15 cellular contexts compared by ENCODE assay signal in the genomic region with DNA sequence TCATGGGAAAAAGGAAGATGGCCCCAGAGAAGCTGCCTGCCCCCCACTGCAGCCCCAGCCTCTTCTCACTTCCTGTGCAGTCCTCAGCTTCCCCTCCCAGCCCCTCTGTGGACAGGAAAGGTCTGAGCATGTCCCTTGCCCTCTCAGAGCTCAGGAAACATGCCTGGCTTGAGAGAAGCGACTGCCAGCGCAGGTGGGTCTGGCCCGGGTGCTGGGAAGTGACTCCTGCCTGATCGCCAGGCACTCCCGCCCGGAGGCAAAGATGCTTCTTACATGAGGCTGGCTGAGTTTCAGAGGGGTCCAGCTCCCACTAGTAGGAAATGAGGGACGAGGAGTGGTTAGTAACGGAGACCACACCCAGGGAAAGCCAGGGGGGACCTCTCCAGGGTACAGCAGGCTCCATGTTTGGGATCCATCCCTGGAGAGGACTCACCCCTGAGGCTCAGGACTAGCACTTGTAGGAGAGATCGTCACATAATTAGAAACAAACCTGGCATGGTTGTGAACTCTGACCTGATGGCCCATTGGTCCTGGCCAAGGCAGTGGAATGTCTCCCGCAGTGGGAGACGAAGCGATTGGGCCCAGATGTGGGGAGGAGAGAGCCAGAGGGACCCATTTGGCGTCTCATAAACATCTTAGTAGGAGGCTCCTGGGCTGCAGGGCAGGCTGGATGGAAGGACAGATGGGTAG. TPM values are rescaled to one million over a fixed set of nuclear protein-coding genes. Genes with fewer than 3 reads are reported as not detected.
DNase-seq lines count a peak whose midpoint lies in the region; ATAC-seq and TF ChIP-seq lines count a peak whose summit lies in the region.
"Had no signal": no experiment of that assay in that cellular context is flagged by ENCODE, and none has a peak within 500 bp of the region (broad histone marks: within the 10 kb centered on the region; RNA-seq: fewer than 3 reads in every experiment).

No MANE protein-coding gene starts in this region.

- no peak for ATAC-seq in HG02973 (IDR thresholded peaks at IDR 0.05; ENCODE audit: unreplicated experiment)

- H2BK20ac ChIP-seq in H9 (ENCODE audit: low read depth, low read length, poor library complexity, severe bottlenecking): no peak overlapping the region

- no peak overlapping the region for H3K4me3 Mint-ChIP-seq in H9
- H3K4me3 Mint-ChIP-seq: T-cell had no signal

- H3K9ac ChIP-seq in H9 (ENCODE audit: extremely low read depth, insufficient read length, low read length) (no peak overlapping the region), mammary epithelial cell (ENCODE audit: insufficient read depth, low read length) (no peak overlapping the region), skeletal muscle tissue (ENCODE audit: low read depth in 1 of 3, low read length in 3 of 3) (peak overlapping the region in 1 of 3 donors; percentile 57)
- H3K9ac ChIP-seq: GM23248, KMS-11 had no signal

- H2AFZ ChIP-seq in H9 (ENCODE audit: low read length) (no peak overlapping the region), mammary epithelial cell (ENCODE audit: low read depth, low read length) (peak overlapping the region; percentile 70)
- H2AFZ ChIP-seq: GM23248 had no signal

- H2AK5ac ChIP-seq in H9 (ENCODE audit: insufficient read length, low read length): no peak overlapping the region

- intact Hi-C loops in mammary epithelial cell (cut with micrococcal nuclease): no loop called here

- no peak overlapping the region for H4K8ac ChIP-seq in H9 (replicated peaks; ENCODE audit: insufficient read length, low read depth, low read length)

- CTCF ChIA-PET in mammary epithelial cell (lab: Charles Lee; ENCODE audit: low non-redundant PET): no interaction called here

- dilution Hi-C loops in mammary epithelial cell (cut with HindIII; ENCODE audit: low sequenced_read_pairs): no loop called here

- H2BK5ac ChIP-seq in H9 (ENCODE audit: insufficient read length, low read length): no peak overlapping the region

- no peak overlapping the region for H4K5ac ChIP-seq in H9 (ENCODE audit: insufficient read length, low read depth, low read length)

- no peak overlapping the region for H4K91ac ChIP-seq in H9 (ENCODE audit: insufficient read length, low read depth, low read length)

- H3K9me3 ChIP-seq in H9 (ENCODE audit: control insufficient read depth, low read depth, low read length) (no peaks in the 10 kb centered on the region), mammary epithelial cell (replicated peaks; ENCODE audit: insufficient read depth, low read length) (no peaks in the 10 kb centered on the region), skeletal muscle tissue (ENCODE audit: control insufficient read depth in 3 of 3, low read length in 3 of 3) (no peaks in the 10 kb centered on the region)

- DNase-seq in H9 (no peak), mammary epithelial cell (no peak), COR-L47 (lab: John Stamatoyannopoulos, UW) (no peak), NCI-H1417 (lab: John Stamatoyannopoulos, UW) (no peak), iPS-NIHi11 (ENCODE audit: low spot score) (no peak)
- DNase-seq: activated CD4-positive, alpha-beta T cell treated with anti-CD3 and anti-CD28 coated beads, Interleukin-2, amount 50 U/mL, for 1 hour; GM23248; NCI-H526; SHP77; T-cell had no signal

- no peaks in the 10 kb centered on the region for H3K27me3 ChIP-seq in H9 (ENCODE audit: insufficient read depth, low read length)
- no peaks in the 10 kb centered on the region for H3K27me3 ChIP-seq in mammary epithelial cell (ENCODE audit: insufficient read depth, low read length)
- no peaks in the 10 kb centered on the region for H3K27me3 ChIP-seq in layer of hippocampus (ENCODE audit: control insufficient read depth, insufficient read depth, low read length)
- H3K27me3 ChIP-seq in skeletal muscle tissue (ENCODE audit: control insufficient read depth in 3 of 3, insufficient read depth in 3 of 3, low read length in 3 of 3): no peaks in the 10 kb centered on the region

- no peak overlapping the region for H3K23ac ChIP-seq in H9 (ENCODE audit: insufficient read length, low read depth, low read length)

- no TSS peak for BruUV-seq in mammary epithelial cell (replicated peaks; lab: Mats Ljungman, UMichigan)

- in situ Hi-C loops in mammary epithelial cell (cut with MboI; ENCODE audit: low sequenced_read_pairs in 2 of 2): no loop called here

- peak overlapping the region in 2 of 3 experiments; percentile 35 to 52; a peak in 3 of 7 replicates for H3K27ac Mint-ChIP-seq in H9
- H3K27ac Mint-ChIP-seq: T-cell had no signal

- H2BK120ac ChIP-seq in H9 (ENCODE audit: low read depth, low read length, poor library complexity, severe bottlenecking): no peak overlapping the region

- H3K4me3 ChIP-seq in mammary epithelial cell (replicated peaks in 1 of 3; ENCODE audit: insufficient read depth in 1 of 3, low read depth in 2 of 3, low read length in 3 of 3) (no peak overlapping the region), skeletal muscle tissue (ENCODE audit: low read length in 3 of 3) (no peak overlapping the region)
- H3K4me3 ChIP-seq: GM23248 had no signal

- H3K27ac ChIP-seq in H9 (ENCODE audit: insufficient read length, low read depth, low read length): no peak overlapping the region
- H3K27ac ChIP-seq in mammary epithelial cell (ENCODE audit: insufficient read depth, low read depth, low read length): no peak overlapping the region
- peak overlapping the region; percentile 38 for H3K27ac ChIP-seq in layer of hippocampus (ENCODE audit: low read depth, low read length)
- peak overlapping the region; percentile 61 for H3K27ac ChIP-seq in skeletal muscle tissue (ENCODE audit: low read depth, low read length)
- H3K27ac ChIP-seq: GM23248, KMS-11 had no signal

- no peak for TF ChIP-seq CTCF in H9 (conservative IDR thresholded peaks at IDR 0.05)
- TF ChIP-seq CTCF in mammary epithelial cell (conservative IDR thresholded peaks at IDR 0.05 in 1 of 2, IDR thresholded peaks at IDR 0.05 in 1 of 2; ENCODE audit: extremely low read depth in 1 of 2, insufficient read depth in 1 of 2, low read depth in 1 of 2, low read length in 2 of 2): no peak

- H3K9me3 Mint-ChIP-seq in H9: no peaks in the 10 kb centered on the region
- H3K9me3 Mint-ChIP-seq: T-cell had no signal

- no peak overlapping the region for H3K4me2 ChIP-seq in H9 (ENCODE audit: insufficient read depth, insufficient read length, low read length)
- H3K4me2 ChIP-seq in mammary epithelial cell (ENCODE audit: insufficient read depth, low read depth, low read length): no peak overlapping the region
- H3K4me2 ChIP-seq: KMS-11 had no signal

- H4K20me1 ChIP-seq in H9 (ENCODE audit: control insufficient read depth, insufficient read depth, insufficient read length) (no peaks in the 10 kb centered on the region), mammary epithelial cell (ENCODE audit: insufficient read depth, low read length) (no peaks in the 10 kb centered on the region)

- H3K79me1 ChIP-seq in H9 (ENCODE audit: insufficient read depth, low read depth, low read length, poor library complexity, severe bottlenecking): no peaks in the 10 kb centered on the region

- no peaks in the 10 kb centered on the region for H3K79me2 ChIP-seq in H9 (ENCODE audit: insufficient read depth, low read length)
- no peaks in the 10 kb centered on the region for H3K79me2 ChIP-seq in mammary epithelial cell (ENCODE audit: insufficient read depth, low read length)

- H3K18ac ChIP-seq in H9 (ENCODE audit: insufficient read length, low read depth, low read length): no peak overlapping the region

- no peaks in the 10 kb centered on the region for H3K23me2 ChIP-seq in H9 (ENCODE audit: insufficient read length, low read depth, low read length, poor library complexity, severe bottlenecking)

- no peaks in the 10 kb centered on the region; the same call in 1 of the 2 replicates for H3K4me1 ChIP-seq in H9 (ENCODE audit: insufficient read depth, low read length)
- peaks cover 13% of the 10 kb centered on the region for H3K4me1 ChIP-seq in mammary epithelial cell (ENCODE audit: insufficient read depth, low read length)
- peaks cover 28 to 39% (median 29%) of the 10 kb centered on the region in 3 donors for H3K4me1 ChIP-seq in skeletal muscle tissue (ENCODE audit: control insufficient read depth in 3 of 3, insufficient read depth in 3 of 3, low read length in 3 of 3)

- no peaks in the 10 kb centered on the region for H3K36me3 Mint-ChIP-seq in H9 (ENCODE audit: insufficient read depth in 1 of 3, low read depth in 3 of 3)
- H3K36me3 Mint-ChIP-seq: T-cell had no signal

- no peaks in the 10 kb centered on the region for H3K36me3 ChIP-seq in mammary epithelial cell (ENCODE audit: insufficient read depth, low read length)
- peaks cover 0 to 14% (median 5%) of the 10 kb centered on the region in 3 donors for H3K36me3 ChIP-seq in skeletal muscle tissue (ENCODE audit: control insufficient read depth in 3 of 3, insufficient read depth in 3 of 3, low read length in 3 of 3)

- H3K4ac ChIP-seq in H9 (ENCODE audit: low read depth, low read length): no peak overlapping the region

- peaks cover 1% of the 10 kb centered on the region; the same call in 1 of the 2 replicates for H3K27me3 Mint-ChIP-seq in H9 (ENCODE audit: low read depth)
- H3K27me3 Mint-ChIP-seq: T-cell had no signal

- no peak overlapping the region for H2BK12ac ChIP-seq in H9 (ENCODE audit: insufficient read length, low read depth, low read length)

- H3K4me1 Mint-ChIP-seq in H9: peaks cover 30 to 40% of the 10 kb centered on the region in 2 experiments
- H3K4me1 Mint-ChIP-seq: T-cell had no signal

- H3T11ph ChIP-seq in H9 (ENCODE audit: low read length): no peak overlapping the region

- no peak overlapping the region; the same call in 1 of the 2 replicates for H2BK15ac ChIP-seq in H9 (ENCODE audit: low read depth, low read length)

- H3K14ac ChIP-seq in H9 (ENCODE audit: insufficient read depth, low read length): no peak overlapping the region

- no peak overlapping the region for H3K56ac ChIP-seq in H9 (ENCODE audit: insufficient read length, low read depth, low read length)

- no CpG with 5 or more reads among the region's 13 CpGs for WGBS in H9 (ENCODE audit: extremely low coverage, insufficient read length, low lambda C conversion rate)
- WGBS in mammary epithelial cell (ENCODE audit: low coverage, missing lambda C conversion rate): 79% methylated on average over 7 of the region's 13 CpGs

RNA-seq across cellular contexts. Expression of gene ELN, which starts 12.3 kb away (rescaled TPM):
- 0.37 and 0.55 TPM in 2 replicates for total RNA-seq in H9 (2021)
- under 1 TPM in 1 of 2 donors, not detected in 1; 0.50 TPM for total RNA-seq in mammary epithelial cell
- polyA plus RNA-seq in mammary epithelial cell: not detected
- not detected for polyA minus RNA-seq in mammary epithelial cell
- 107 TPM for total RNA-seq in skeletal muscle tissue
- total RNA-seq: mononuclear cell had no signal

RNA-seq across cellular contexts. Expression of gene LIMK1, which starts 43.4 kb away (rescaled TPM):
- total RNA-seq in H9 (2021) (63.0 and 63.8 TPM in 2 replicates), mammary epithelial cell (10 to 100 TPM; 23.8 to 31.0 TPM), skeletal muscle tissue (4.7 TPM)
- polyA plus RNA-seq in mammary epithelial cell: 28.3 TPM
- 103 TPM for polyA minus RNA-seq in mammary epithelial cell

Comparison
In these comparisons a context has a peak if more than half of its experiments do, and no peak if none do; other contexts are left out.
1. H3K27ac ChIP-seq: peak in layer of hippocampus (single experiment) and skeletal muscle tissue (single experiment); none in H9 (single experiment) and mammary epithelial cell (single experiment).
2. RNA of gene ELN, which starts 12.3 kb away (total RNA-seq): 107 TPM in skeletal muscle tissue (single experiment); 0.50 TPM in mammary epithelial cell and 0.37 to 0.55 TPM in H9; every median in the first group is over 10 times any median in the second.